21 cellular contexts compared by ENCODE assay signal in genomic region chr9:98609646-98610045, GRCh38.
A peak's percentile ranks its signal among the peaks of the same experiment; 100 is the strongest.
DNase-seq lines count a peak whose midpoint lies in the region; ATAC-seq, FAIRE-seq and TF ChIP-seq lines count a peak whose summit lies in the region.
"Had no signal": no experiment of that assay in that cellular context is flagged by ENCODE, and none has a peak within 500 bp of the region (broad histone marks: within the 10 kb centered on the region; RNA-seq: fewer than 3 reads in every experiment).

No MANE protein-coding gene starts in this region.

- peak overlapping the region; percentile 60 for H3K14ac ChIP-seq in trophoblast cell (ENCODE audit: low read length)

- BruUV-seq in endothelial cell of umbilical vein (replicated peaks; lab: Mats Ljungman, UMichigan), result TSS peak; percentile 10

- H4K20me1 ChIP-seq in endothelial cell of umbilical vein (replicated peaks; ENCODE audit: control insufficient read depth, extremely low read depth, insufficient read depth, low read length), result no peaks in the 10 kb centered on the region

- TF ChIP-seq CTCF in AG04450 (IDR thresholded peaks at IDR 0.05; ENCODE audit: low read depth, low read length), result no peak
- TF ChIP-seq CTCF in endothelial cell of umbilical vein (IDR thresholded peaks at IDR 0.05; ENCODE audit: extremely low read depth in 1 of 2, insufficient read depth in 1 of 2, low read depth in 1 of 2, low read length in 2 of 2), result no peak
- no peak for TF ChIP-seq CTCF in CD4-positive, alpha-beta T cell (IDR thresholded peaks at IDR 0.05)

- no peak overlapping the region for H3K4me3 Mint-ChIP-seq in CD4-positive, alpha-beta T cell
- H3K4me3 Mint-ChIP-seq: CD14-positive monocyte; CD8-positive, alpha-beta T cell; GM23338 had no signal

- H3K79me1 ChIP-seq in trophoblast cell (ENCODE audit: low read length), result peaks cover 3% of the 10 kb centered on the region

- peak overlapping the region; percentile 47 for H3K27ac ChIP-seq in AG04450 (ENCODE audit: low read depth, low read length)
- no peak overlapping the region for H3K27ac ChIP-seq in HUES6 (ENCODE audit: low read depth, low read length)
- peak overlapping the region; percentile 52 for H3K27ac ChIP-seq in endothelial cell of umbilical vein (ENCODE audit: insufficient read depth, low read depth, low read length)
- no peak overlapping the region for H3K27ac ChIP-seq in trophoblast cell (ENCODE audit: low read depth, low read length)
- no peak overlapping the region for H3K27ac ChIP-seq in CD4-positive, alpha-beta T cell (ENCODE audit: low read depth, low read length)
- H3K27ac ChIP-seq: 22Rv1 had no signal

- H3K36me3 ChIP-seq in HUES6 (ENCODE audit: control insufficient read depth, insufficient read depth, low read length) (no peaks in the 10 kb centered on the region), endothelial cell of umbilical vein (ENCODE audit: control insufficient read depth in 2 of 2, extremely low read depth in 1 of 2, insufficient read depth in 2 of 2, low read length in 2 of 2) (no peaks in the 10 kb centered on the region), trophoblast cell (ENCODE audit: control insufficient read depth in 1 of 2, insufficient read depth in 2 of 2, low read length in 2 of 2) (no peaks in the 10 kb centered on the region)
- H3K36me3 ChIP-seq: BE2C had no signal

- no peak overlapping the region for H2BK5ac ChIP-seq in trophoblast cell (ENCODE audit: low read depth, low read length, poor library complexity)

- peaks cover 6% of the 10 kb centered on the region; the same call in 1 of the 2 replicates for H3K4me1 ChIP-seq in HUES6 (ENCODE audit: control insufficient read depth, insufficient read depth, low read length)
- peaks cover 30% of the 10 kb centered on the region for H3K4me1 ChIP-seq in endothelial cell of umbilical vein (ENCODE audit: control insufficient read depth, extremely low read depth, insufficient read depth, low read length)
- H3K4me1 ChIP-seq in trophoblast cell (ENCODE audit: control insufficient read depth in 1 of 2, insufficient read depth in 2 of 2, low read length in 2 of 2), result peaks cover 0 to 2% of the 10 kb centered on the region in 2 experiments
- H3K4me1 ChIP-seq: BE2C had no signal

- no peak overlapping the region for H3K27ac Mint-ChIP-seq in CD4-positive, alpha-beta T cell
- H3K27ac Mint-ChIP-seq: CD14-positive monocyte; CD8-positive, alpha-beta T cell had no signal

- H2AK5ac ChIP-seq in trophoblast cell (ENCODE audit: low read length), result peak overlapping the region; percentile 44

- no peak overlapping the region for H3K18ac ChIP-seq in trophoblast cell (ENCODE audit: low read length)

- no peaks in the 10 kb centered on the region for H3K9me3 Mint-ChIP-seq in CD4-positive, alpha-beta T cell
- H3K9me3 Mint-ChIP-seq: CD8-positive, alpha-beta T cell; GM23338 had no signal

- H3K79me2 ChIP-seq in endothelial cell of umbilical vein (ENCODE audit: control insufficient read depth, insufficient read depth, low read length) (peaks cover 11% of the 10 kb centered on the region), trophoblast cell (ENCODE audit: control insufficient read depth, insufficient read depth, low read length, poor library complexity) (no peaks in the 10 kb centered on the region)

- H3K9me3 ChIP-seq in AG04450 (ENCODE audit: control insufficient read depth, insufficient read depth, low read length) (no peaks in the 10 kb centered on the region; the same call in 1 of the 2 replicates), HUES6 (ENCODE audit: control insufficient read depth, insufficient read depth, low read depth, low read length) (no peaks in the 10 kb centered on the region), endothelial cell of umbilical vein (replicated peaks; ENCODE audit: control insufficient read depth, insufficient read depth, low read length) (no peaks in the 10 kb centered on the region), trophoblast cell (ENCODE audit: insufficient read depth, low read depth, low read length) (no peaks in the 10 kb centered on the region)
- no peaks in the 10 kb centered on the region for H3K9me3 ChIP-seq in CD4-positive, alpha-beta T cell (ENCODE audit: control insufficient read depth, low read length)
- H3K9me3 ChIP-seq: BE2C had no signal

- CTCF ChIA-PET in AG04450 (lab: Charles Lee) (no interaction called here), endothelial cell of umbilical vein (lab: Charles Lee) (no interaction called here)
- CTCF ChIA-PET in CD4-positive, alpha-beta T cell (lab: Charles Lee), result no interaction called here

- DNase-seq in AG04450 (ENCODE audit: low read depth, low spot score) (no peak), endothelial cell of umbilical vein (ENCODE audit: low read depth, low spot score) (no peak), trophoblast cell (no peak)
- DNase-seq in CD4-positive, alpha-beta T cell, result no peak
- no peak for DNase-seq in stimulated activated CD4-positive, alpha-beta T cell treated with anti-CD3 and anti-CD28 coated beads, Interleukin-15, amount 100 ng/mL, for 24 hours
- DNase-seq: BE2C; Calu3; CD8-positive, alpha-beta T cell; DMS79 treated with DMSO at 0.1 percent for 48 hours; KG1 had no signal

- peak overlapping the region; percentile 39 for H4K8ac ChIP-seq in trophoblast cell (ENCODE audit: low read depth, low read length)

- ATAC-seq in GM19463 (IDR thresholded peaks at IDR 0.05; ENCODE audit: unreplicated experiment) (no peak), HG03432 (IDR thresholded peaks at IDR 0.05; ENCODE audit: unreplicated experiment) (no peak)
- no peak for ATAC-seq in CD4-positive, alpha-beta T cell (ENCODE audit: poor library complexity)
- ATAC-seq: CD8-positive, alpha-beta T cell; HepG2 had no signal

- H3K4me3 ChIP-seq in AG04450 (ENCODE audit: low read depth, low read length), result no peak overlapping the region
- no peak overlapping the region for H3K4me3 ChIP-seq in HUES6 (ENCODE audit: low read depth, low read length)
- H3K4me3 ChIP-seq in endothelial cell of umbilical vein (replicated peaks in 1 of 3; ENCODE audit: insufficient read depth in 1 of 3, low read depth in 1 of 3, low read length in 3 of 3), result no peak overlapping the region
- H3K4me3 ChIP-seq in trophoblast cell (ENCODE audit: low read depth, low read length), result no peak overlapping the region
- H3K4me3 ChIP-seq: GM23338 had no signal

- H3K9ac ChIP-seq in HUES6 (ENCODE audit: low read length), result peak overlapping the region; percentile 54
- no peak overlapping the region for H3K9ac ChIP-seq in endothelial cell of umbilical vein (replicated peaks; ENCODE audit: extremely low read depth, insufficient read depth, low read length)
- H3K9ac ChIP-seq in trophoblast cell (ENCODE audit: low read length), result no peak overlapping the region

- H3K27me3 ChIP-seq in AG04450 (ENCODE audit: control insufficient read depth, insufficient read depth, low read length), result no peaks in the 10 kb centered on the region
- H3K27me3 ChIP-seq in HUES6 (ENCODE audit: control insufficient read depth, insufficient read depth, low read length), result no peaks in the 10 kb centered on the region
- H3K27me3 ChIP-seq in endothelial cell of umbilical vein (ENCODE audit: control insufficient read depth in 2 of 2, insufficient read depth in 2 of 2, low read length in 2 of 2), result no peaks in the 10 kb centered on the region
- no peaks in the 10 kb centered on the region for H3K27me3 ChIP-seq in trophoblast cell (ENCODE audit: insufficient read depth, low read length)
- no peaks in the 10 kb centered on the region for H3K27me3 ChIP-seq in CD4-positive, alpha-beta T cell (ENCODE audit: control insufficient read depth, insufficient read depth, low read length)

- H2AFZ ChIP-seq in endothelial cell of umbilical vein (ENCODE audit: low read depth, low read length), result no peak overlapping the region
- H2AFZ ChIP-seq in trophoblast cell (ENCODE audit: insufficient read depth, low read length, poor library complexity), result no peak overlapping the region
- H2AFZ ChIP-seq: GM23338 had no signal

- no peak for TF ChIP-seq POLR2A in endothelial cell of umbilical vein (IDR thresholded peaks at IDR 0.05; ENCODE audit: low read depth, low read length)

- no peak overlapping the region for H2BK12ac ChIP-seq in trophoblast cell (ENCODE audit: low read length)

- peak overlapping the region; percentile 4 for H4K91ac ChIP-seq in trophoblast cell (ENCODE audit: low read depth, low read length)

- no peaks in the 10 kb centered on the region for H3K36me3 Mint-ChIP-seq in CD4-positive, alpha-beta T cell (ENCODE audit: low read depth)
- H3K36me3 Mint-ChIP-seq: CD14-positive monocyte; CD8-positive, alpha-beta T cell had no signal

- H3K27me3 Mint-ChIP-seq in CD4-positive, alpha-beta T cell, result peaks cover 8% of the 10 kb centered on the region

- FAIRE-seq in endothelial cell of umbilical vein (lab: Jason Lieb, UNC), result no peak
- FAIRE-seq: GM12891, GM19239, H54, HepG2, HTR-8/SVneo had no signal

- H3K4ac ChIP-seq in trophoblast cell (ENCODE audit: low read depth, low read length), result no peak overlapping the region

- no peaks in the 10 kb centered on the region for H3K4me1 Mint-ChIP-seq in CD4-positive, alpha-beta T cell (ENCODE audit: low read depth)
- H3K4me1 Mint-ChIP-seq: CD14-positive monocyte had no signal

- peak overlapping the region; percentile 79 for H2BK120ac ChIP-seq in trophoblast cell (ENCODE audit: insufficient read depth, low read length, poor library complexity)

- dilution Hi-C loops in endothelial cell of umbilical vein (cut with MboI; ENCODE audit: extremely low pct_ligation_motif_present, low sequenced_read_pairs), result no loop called here

- H3K4me2 ChIP-seq in endothelial cell of umbilical vein (ENCODE audit: insufficient read depth, low read length), result no peak overlapping the region
- H3K4me2 ChIP-seq in trophoblast cell (ENCODE audit: low read length), result no peak overlapping the region
- H3K4me2 ChIP-seq: GM23338 had no signal

- intact Hi-C loops in endothelial cell of umbilical vein (cut with micrococcal nuclease), result loop anchor here (1.0 to 5.0 kb wide), 4 partner anchors 12 to 292 kb away; partner anchors contain the start of gene GABBR2
- intact Hi-C loops in CD4-positive, alpha-beta T cell (cut with DNase I, micrococcal nuclease), result no loop called here

- no peak overlapping the region for H3K23ac ChIP-seq in trophoblast cell (ENCODE audit: low read length)

- no CpG with 5 or more reads among the region's 6 CpGs for WGBS in trophoblast cell (ENCODE audit: extremely low coverage, insufficient coverage, insufficient read length)

- POLR2A ChIA-PET in AG04450 (lab: Yijun Ruan, JAX) (no interaction called here), endothelial cell of umbilical vein (lab: Charles Lee) (no interaction called here)
- POLR2A ChIA-PET in CD4-positive, alpha-beta T cell (lab: Charles Lee), result no interaction called here

- H3K9me1 ChIP-seq in endothelial cell of umbilical vein (replicated peaks; ENCODE audit: control insufficient read depth, extremely low read depth, insufficient read depth, low read length), result no peaks in the 10 kb centered on the region

- H4K12ac ChIP-seq in trophoblast cell (ENCODE audit: low read depth, low read length), result no peak overlapping the region

TF ChIP-seq in endothelial cell of umbilical vein, 7 proteins besides CTCF, POLR2A, EP300 and RAD21 (continues in another document):
- TF ChIP-seq FOS (IDR thresholded peaks at IDR 0.05; ENCODE audit: borderline replicate concordance, insufficient read depth, low read length) (no peak), POLR2AphosphoS5 (IDR thresholded peaks at IDR 0.05; ENCODE audit: insufficient read depth, low read depth, low read length) (no peak), MYC (IDR thresholded peaks at IDR 0.05; ENCODE audit: low read depth, low read length) (no peak), GATA2 (IDR thresholded peaks at IDR 0.05; ENCODE audit: insufficient read depth, insufficient read length, low read depth, low read length) (no peak)

Comparison
In these comparisons a context has a peak if more than half of its experiments do, and no peak if none do; other contexts are left out.
1. H3K27ac ChIP-seq: peak in AG04450 (single experiment) and endothelial cell of umbilical vein (single experiment); none in HUES6 (single experiment), trophoblast cell (single experiment) and CD4-positive, alpha-beta T cell (single experiment).